8 cellular contexts compared by ENCODE assay signal in genomic region chr5:169637085-169637855, GRCh38. TPM values are rescaled to one million over a fixed set of nuclear protein-coding genes. Genes with fewer than 3 reads are reported as not detected.
DNase-seq lines count a peak whose midpoint lies in the region; ATAC-seq and TF ChIP-seq lines count a peak whose summit lies in the region.

DOCK2 (plus strand) TSS chr5:169637275; CDS start chr5:169637327, 52 bp downstream.

- H3K27me3 Mint-ChIP-seq in endothelial cell (ENCODE audit: unreplicated experiment) (peaks cover 5% of the 10 kb centered on the region), nephron progenitor cell (ENCODE audit: low read depth, poor library complexity) (peaks cover 58% of the 10 kb centered on the region)

- peak within 1 kb of the TSS in 4 of 5 donors; percentile 19 to 65 (median 36) for H3K9ac ChIP-seq in subcutaneous abdominal adipose tissue (ENCODE audit: low read length in 5 of 5)

- H3K4me3 ChIP-seq in subcutaneous abdominal adipose tissue (ENCODE audit: low read depth in 1 of 5, low read length in 5 of 5): peak within 1 kb of the TSS; percentile 33 to 67 (median 49)

- H3K9me3 Mint-ChIP-seq in endothelial cell (ENCODE audit: unreplicated experiment) (no peaks in the 10 kb centered on the region), nephron progenitor cell (peaks cover 32% of the 10 kb centered on the region)

- peaks cover 9 to 18% (median 14%) of the 10 kb centered on the region in 5 donors for H3K9me3 ChIP-seq in subcutaneous abdominal adipose tissue (ENCODE audit: control insufficient read depth in 5 of 5, low read length in 5 of 5)

- TF ChIP-seq CTCF in endothelial cell (IDR thresholded peaks at IDR 0.05; ENCODE audit: unreplicated experiment) (no peak), nephron progenitor cell (IDR thresholded peaks at IDR 0.05) (no peak)

- no peak within 1 kb of the TSS for H3K27ac ChIP-seq in subcutaneous abdominal adipose tissue (ENCODE audit: low read depth, low read length)

- H3K4me1 Mint-ChIP-seq in endothelial cell (ENCODE audit: unreplicated experiment) (peaks cover 3% of the 10 kb centered on the region), nephron progenitor cell (peaks cover 4% of the 10 kb centered on the region)

- DNase-seq in AML-193 (lab: John Stamatoyannopoulos, UW): peak; percentile 69 to 82
- DNase-seq in activated CD4-positive, alpha-beta T cell treated with anti-CD3 and anti-CD28 coated beads, Interleukin-2, amount 50 U/mL, for 1 hour: peak; percentile 52
- peak; percentile 10 for DNase-seq in endothelial cell (ENCODE audit: low spot score)
- DNase-seq in nephron progenitor cell: peak; percentile 30
- no peak for DNase-seq in GOT3 (lab: John Stamatoyannopoulos, UW)

- ATAC-seq in GM19438 (IDR thresholded peaks at IDR 0.05; ENCODE audit: low read depth, unreplicated experiment) (peak; percentile 94), HG03571 (IDR thresholded peaks at IDR 0.05; ENCODE audit: unreplicated experiment) (peak; percentile 95)

- H3K4me3 Mint-ChIP-seq in endothelial cell (ENCODE audit: unreplicated experiment) (peak within 1 kb of the TSS; percentile 82), nephron progenitor cell (peak within 1 kb of the TSS; percentile 76)

- no peaks in the 10 kb centered on the region for H3K36me3 Mint-ChIP-seq in endothelial cell (ENCODE audit: low read depth, unreplicated experiment)
- no peaks in the 10 kb centered on the region for H3K36me3 Mint-ChIP-seq in nephron progenitor cell (ENCODE audit: low read depth)

- H3K27ac Mint-ChIP-seq in endothelial cell (ENCODE audit: unreplicated experiment): no peak within 1 kb of the TSS
- H3K27ac Mint-ChIP-seq in nephron progenitor cell: no peak within 1 kb of the TSS

- no peaks in the 10 kb centered on the region for H3K36me3 ChIP-seq in subcutaneous abdominal adipose tissue (ENCODE audit: control insufficient read depth in 5 of 5, insufficient read depth in 5 of 5, low read length in 5 of 5)

- peaks cover 0 to 12% (median 4%) of the 10 kb centered on the region in 5 donors for H3K4me1 ChIP-seq in subcutaneous abdominal adipose tissue (ENCODE audit: control insufficient read depth in 5 of 5, insufficient read depth in 5 of 5, low read length in 5 of 5)

- peaks cover 8 to 18% (median 11%) of the 10 kb centered on the region in 5 donors for H3K27me3 ChIP-seq in subcutaneous abdominal adipose tissue (ENCODE audit: control insufficient read depth in 5 of 5, insufficient read depth in 4 of 5, low read length in 5 of 5)

RNA-seq across cellular contexts. Expression of gene DOCK2, which starts in this region (rescaled TPM):
- 6.5 TPM for total RNA-seq in endothelial cell (ENCODE audit: unreplicated experiment)
